In genomic region chr10:71576842-71577241, GRCh38 we compare ENCODE assay signal across 27 cellular contexts.
"Had no signal": no experiment of that assay in that cellular context is flagged by ENCODE, and none has a peak within 500 bp of the region (broad histone marks: within the 10 kb centered on the region; RNA-seq: fewer than 3 reads in every experiment).

No MANE protein-coding gene starts in this region.

- H3K4me3 ChIP-seq: esophagus squamous epithelium, gastrocnemius medialis, heart left ventricle, hepatocyte, left ventricle myocardium inferior, lower lobe of right lung, mucosa of descending colon had no signal

- H3K4me1 ChIP-seq: lower lobe of right lung had no signal

- H3K27ac ChIP-seq: epithelial cell of prostate, esophagus squamous epithelium, gastrocnemius medialis, heart left ventricle, hepatocyte, left ventricle myocardium inferior, lower lobe of right lung had no signal

- H3K9me3 ChIP-seq: esophagus squamous epithelium, gastrocnemius medialis, heart left ventricle, left ventricle myocardium inferior, lower lobe of right lung, mucosa of descending colon had no signal

- H3K4me1 Mint-ChIP-seq: immature natural killer cell, mesothelial cell of epicardium, naive B cell had no signal

- ATAC-seq: effector memory CD8-positive, alpha-beta T cell; esophagus mucosa; gastrocnemius medialis; left colon; left lobe of liver; mucosa of descending colon; naive thymus-derived CD8-positive, alpha-beta T cell had no signal

- H3K27ac Mint-ChIP-seq: dendritic cell treated with granulocyte-macrophage colony-stimulating factor and Interleukin-4, amounts not matched to agents 40 ng/mL and 50 ng/mL, for 4 days; effector memory CD8-positive, alpha-beta T cell; immature natural killer cell; mesothelial cell of epicardium had no signal

- H3K36me3 Mint-ChIP-seq: immature natural killer cell; mesothelial cell of epicardium; naive B cell; naive thymus-derived CD8-positive, alpha-beta T cell had no signal

- H3K4me2 ChIP-seq: hepatocyte had no signal

- DNase-seq: cortex of kidney; effector CD8-positive, alpha-beta T cell; effector memory CD8-positive, alpha-beta T cell; endodermal cell; erythroblast; esophagus squamous epithelium; foreskin fibroblast; foreskin melanocyte; gastrocnemius medialis; hypothalamus; immature natural killer cell; islet precursor cell; kidney glomerular epithelial cell; left colon; left ventricle myocardium inferior; lower lobe of right lung; mesenchymal stem cell; mucosa of descending colon; naive B cell; naive thymus-derived CD8-positive, alpha-beta T cell had no signal

- H3K27me3 ChIP-seq: esophagus squamous epithelium, gastrocnemius medialis, heart left ventricle, hepatocyte had no signal

- H3K4me3 Mint-ChIP-seq: dendritic cell treated with granulocyte-macrophage colony-stimulating factor and Interleukin-4, amounts not matched to agents 40 ng/mL and 50 ng/mL, for 4 days; effector memory CD8-positive, alpha-beta T cell; endodermal cell; immature natural killer cell; mesothelial cell of epicardium; naive B cell; naive thymus-derived CD8-positive, alpha-beta T cell had no signal

- H3K36me3 ChIP-seq: esophagus squamous epithelium, gastrocnemius medialis, heart left ventricle, left ventricle myocardium inferior, lower lobe of right lung had no signal

- H3K9me3 Mint-ChIP-seq: dendritic cell treated with granulocyte-macrophage colony-stimulating factor and Interleukin-4, amounts not matched to agents 40 ng/mL and 50 ng/mL, for 4 days; effector memory CD8-positive, alpha-beta T cell; endodermal cell; mesothelial cell of epicardium; naive B cell; naive thymus-derived CD8-positive, alpha-beta T cell had no signal
